23 cellular contexts compared by ENCODE assay signal in genomic region chr4:120720354-120720753, GRCh38.
"Had no signal": no experiment of that assay in that cellular context is flagged by ENCODE, and none has a peak within 500 bp of the region (broad histone marks: within the 10 kb centered on the region; RNA-seq: fewer than 3 reads in every experiment).

No MANE protein-coding gene starts in this region.

- H3K27me3 ChIP-seq: breast epithelium, hepatocyte, sigmoid colon, testis, vagina had no signal

- H3K27ac ChIP-seq: breast epithelium, hepatocyte, left ventricle myocardium inferior, sigmoid colon, testis, vagina had no signal

- H3K4me3 ChIP-seq: breast epithelium, hepatocyte, left ventricle myocardium inferior, sigmoid colon, testis, vagina had no signal

- H3K4me2 ChIP-seq: hepatocyte had no signal

- H2AFZ ChIP-seq: hepatocyte had no signal

- H3K4me1 ChIP-seq: breast epithelium, testis, vagina had no signal

- H3K36me3 ChIP-seq: breast epithelium, left ventricle myocardium inferior, sigmoid colon, vagina had no signal

- H3K79me2 ChIP-seq: hepatocyte had no signal

- ATAC-seq: activated T-cell treated with anti-CD3 and anti-CD28 coated beads, Interleukin-2, amount 50 U/mL, for 4 hours; natural killer cell; stimulated activated naive B cell treated with anti-CD40 and anti-IgM and Interleukin-4, amounts not matched to agents 10 μg/mL and 1 μg/mL and 100 μg/mL, for 72 hours had no signal

- H3K9me3 ChIP-seq: breast epithelium, left ventricle myocardium inferior, sigmoid colon, testis, vagina had no signal

- DNase-seq: activated CD4-positive, alpha-beta T cell treated with anti-CD3 and anti-CD28 coated beads for 4 hours; activated CD4-positive, alpha-beta T cell treated with anti-CD3 and anti-CD28 coated beads, Interleukin-2, amount 50 U/mL, for 48 hours; activated CD4-positive, CD25-positive, alpha-beta regulatory T cell; activated CD8-positive, alpha-beta memory T cell treated with anti-CD3 and anti-CD28 coated beads, Interleukin-2, amount 50 U/mL, for 48 hours; activated naive CD4-positive, alpha-beta T cell treated with anti-CD3 and anti-CD28 coated beads for 36 hours; activated naive CD8-positive, alpha-beta T cell treated with anti-CD3 and anti-CD28 coated beads, Interleukin-2, amount 10 ng/mL, durations not matched to agents 7 days and 5 days; activated T-cell treated with anti-CD3 and anti-CD28 coated beads, Interleukin-2, amount 50 U/mL, for 4 hours; amniotic stem cell; effector memory CD4-positive, alpha-beta T cell; foreskin melanocyte; immature natural killer cell; left ventricle myocardium inferior; mammary epithelial cell; natural killer cell; retina; sigmoid colon; stimulated activated CD4-positive, alpha-beta T cell treated with anti-CD3 and anti-CD28 coated beads, Interleukin-2, amount 100 ng/mL, for 48 hours; stimulated activated CD8-positive, alpha-beta memory T cell treated with anti-CD3 and anti-CD28 coated beads, Interleukin-4, amount 100 ng/mL, for 48 hours; stimulated activated naive B cell treated with anti-CD40 and anti-IgM and Interleukin-4, amounts not matched to agents 10 μg/mL and 1 μg/mL and 100 μg/mL, for 72 hours; testis had no signal
